17 cellular contexts compared by ENCODE assay signal in the genomic region with DNA sequence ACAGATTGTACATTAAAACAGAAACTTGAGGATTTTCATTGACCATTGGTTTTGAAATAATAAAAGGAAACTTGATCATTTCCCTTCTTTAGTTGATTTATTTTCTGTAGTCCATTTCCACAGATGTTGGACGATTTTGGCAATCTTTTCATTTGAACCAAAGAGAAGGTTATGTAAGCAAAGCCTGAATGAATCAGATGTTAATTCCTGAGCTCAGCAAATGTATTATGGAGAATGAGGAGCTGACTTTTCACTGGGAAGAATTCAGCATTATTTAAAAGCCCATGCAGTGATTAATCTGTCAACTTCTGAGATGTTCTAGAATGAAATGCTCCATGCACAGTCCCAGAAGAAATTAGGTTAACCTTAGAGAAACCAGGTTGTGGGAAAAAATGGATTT. TPM values are rescaled to one million over a fixed set of nuclear protein-coding genes. Genes with fewer than 3 reads are reported as not detected.
"Had no signal": no experiment of that assay in that cellular context is flagged by ENCODE, and none has a peak within 500 bp of the region (broad histone marks: within the 10 kb centered on the region; RNA-seq: fewer than 3 reads in every experiment).

No MANE protein-coding gene starts in this region.

- H3K4me3 ChIP-seq: colonic mucosa, lower lobe of right lung, sigmoid colon, SJCRH30 had no signal

- H3K36me3 ChIP-seq: colonic mucosa, lower lobe of right lung, sigmoid colon had no signal

- H3K27ac ChIP-seq: colonic mucosa, lower lobe of right lung, sigmoid colon, SJCRH30 had no signal

- H3K27me3 ChIP-seq: colonic mucosa, SJCRH30 had no signal

- ATAC-seq: effector memory CD8-positive, alpha-beta T cell; lower lobe of right lung; naive thymus-derived CD8-positive, alpha-beta T cell; stimulated activated naive CD8-positive, alpha-beta T cell treated with anti-CD3 and anti-CD28 coated beads, Interleukin-15, Interleukin-2, amounts not matched to agents 100 U/mL and 50 U/mL, for 24 hours had no signal

- DNase-seq: activated CD4-positive, alpha-beta T cell treated with anti-CD3 and anti-CD28 coated beads for 1 hour; activated CD4-positive, alpha-beta T cell treated with anti-CD3 and anti-CD28 coated beads, Interleukin-2, amount 50 U/mL, for 48 hours; activated gamma-delta T cell; activated T-cell treated with anti-CD3 and anti-CD28 coated beads, Interleukin-2, amount 50 U/mL, for 48 hours; anterior cingulate cortex; colonic mucosa; effector memory CD8-positive, alpha-beta T cell; erythroblast; hippocampal formation; lower lobe of right lung; naive thymus-derived CD8-positive, alpha-beta T cell; sigmoid colon; SJCRH30; stimulated activated CD4-positive, alpha-beta T cell treated with anti-CD3 and anti-CD28 coated beads, Interleukin-4, amount 100 ng/mL, for 1 hour; stimulated activated CD8-positive, alpha-beta memory T cell treated with anti-CD3 and anti-CD28 coated beads, Interleukin-4, amount 100 ng/mL, for 48 hours; stimulated activated naive CD8-positive, alpha-beta T cell treated with anti-CD3 and anti-CD28 coated beads, Interleukin-15, Interleukin-2, amounts not matched to agents 100 U/mL and 50 U/mL, for 24 hours had no signal

- H3K4me1 ChIP-seq: colonic mucosa, lower lobe of right lung, sigmoid colon, SJCRH30 had no signal

- H3K9me3 ChIP-seq: colonic mucosa, lower lobe of right lung, sigmoid colon, SJCRH30 had no signal

RNA-seq across cellular contexts. Expression of gene ELMOD1, which starts 29.0 kb away (rescaled TPM):
- total RNA-seq: glomerular endothelial cell; naive thymus-derived CD8-positive, alpha-beta T cell had no signal
- polyA plus RNA-seq: naive thymus-derived CD8-positive, alpha-beta T cell had no signal
